ENCODE assay signal across 6 cellular contexts in genomic region chr10:79599644-79600043, GRCh38. TPM values are rescaled to one million over a fixed set of nuclear protein-coding genes. Genes with fewer than 3 reads are reported as not detected.
"Had no signal": no experiment of that assay in that cellular context is flagged by ENCODE, and none has a peak within 500 bp of the region (broad histone marks: within the 10 kb centered on the region; RNA-seq: fewer than 3 reads in every experiment).

No MANE protein-coding gene starts in this region.

RNA-seq across cellular contexts. Expression of gene SFTPA1, which starts 11.1 kb away (rescaled TPM):
- total RNA-seq: GM23248, H4, H7, HT-29, IMR-90 had no signal
- polyA plus RNA-seq: GM23248, IMR-90 had no signal

RNA-seq across cellular contexts. Expression of gene SFTPA2, which starts 39.4 kb away (rescaled TPM):
- total RNA-seq: GM23248, H4, H7, IMR-90 had no signal
- polyA plus RNA-seq: GM23248, IMR-90, K562 had no signal
